ENCODE assay signal across 11 cellular contexts in the genomic region with DNA sequence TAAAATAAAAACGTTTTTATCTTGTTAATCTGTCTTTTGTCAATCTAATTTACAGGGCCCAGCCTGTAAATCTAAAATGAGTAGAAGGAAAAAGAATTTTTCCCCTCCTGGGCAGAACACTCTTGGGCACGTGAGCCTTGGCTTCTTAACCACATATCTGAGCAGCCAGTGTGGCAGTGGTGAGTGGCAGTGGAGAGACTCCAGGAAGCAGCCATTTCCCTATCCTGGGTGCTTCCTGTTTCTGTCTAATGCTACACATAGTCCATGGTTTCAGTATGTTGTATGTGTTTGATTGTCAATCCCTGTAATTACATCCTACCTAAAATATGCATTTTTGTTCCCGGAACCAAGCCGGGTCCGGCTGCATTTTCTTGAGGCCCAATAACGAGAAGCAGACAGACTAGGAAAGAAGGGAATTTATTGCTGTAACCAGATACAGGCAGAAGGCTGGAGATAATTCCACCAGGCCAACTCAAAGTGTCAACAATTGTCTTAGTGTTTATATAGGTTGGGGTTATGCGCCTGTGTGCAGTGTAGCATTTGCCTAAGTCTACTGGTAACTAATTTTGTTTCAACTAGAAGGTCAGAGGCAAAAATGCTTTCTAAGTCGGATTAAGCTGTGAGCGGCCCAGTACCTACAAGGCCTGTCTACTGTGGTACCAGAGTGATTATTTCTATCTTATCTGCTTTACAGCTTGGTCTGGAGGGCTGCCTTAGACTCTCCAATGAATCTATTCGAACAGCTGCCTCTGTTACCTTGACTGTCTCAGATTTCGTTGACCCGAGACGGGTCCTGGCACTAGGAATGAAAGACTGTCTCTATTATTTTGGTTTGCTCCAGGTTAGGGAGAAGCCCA.
A peak's percentile ranks its signal among the peaks of the same experiment; 100 is the strongest.
DNase-seq lines count a peak whose midpoint lies in the region; ATAC-seq and TF ChIP-seq lines count a peak whose summit lies in the region.
"Had no signal": no experiment of that assay in that cellular context is flagged by ENCODE, and none has a peak within 500 bp of the region (broad histone marks: within the 10 kb centered on the region; RNA-seq: fewer than 3 reads in every experiment).

No MANE protein-coding gene starts in this region.

- H3K27ac Mint-ChIP-seq in T-cell (peak overlapping the region; percentile 71 to 79), immature natural killer cell (peak overlapping the region; percentile 61 to 95 (median 86)), HFFc6 (no peak overlapping the region)

- H3K9me3 Mint-ChIP-seq in T-cell (peaks cover 0 to 12% (median 4%) of the 10 kb centered on the region in 3 donors), immature natural killer cell (peaks cover 0 to 3% (median 0%) of the 10 kb centered on the region in 6 donors), HFFc6 (no peaks in the 10 kb centered on the region)

- intact Hi-C loops in Right ventricle myocardium superior (cut with DNase I) = no loop called here

- H3K27ac ChIP-seq in right atrium auricular region = no peak overlapping the region

- POLR2A ChIA-PET in T-cell (lab: Charles Lee) = no interaction called here

- no peaks in the 10 kb centered on the region for H3K9me3 ChIP-seq in right atrium auricular region
- H3K9me3 ChIP-seq: gastrocnemius medialis had no signal

- no peaks in the 10 kb centered on the region for H3K27me3 Mint-ChIP-seq in T-cell
- peaks cover 4 to 6% (median 5%) of the 10 kb centered on the region in 3 donors for H3K27me3 Mint-ChIP-seq in immature natural killer cell (ENCODE audit: low read depth in 3 of 3)
- peaks cover 5% of the 10 kb centered on the region for H3K27me3 Mint-ChIP-seq in HFFc6 (ENCODE audit: insufficient read depth)

- peaks cover 12% of the 10 kb centered on the region for H3K36me3 Mint-ChIP-seq in T-cell
- peaks cover 9 to 21% (median 18%) of the 10 kb centered on the region in 3 donors for H3K36me3 Mint-ChIP-seq in immature natural killer cell
- H3K36me3 Mint-ChIP-seq in HFFc6 (ENCODE audit: low read depth) = no peaks in the 10 kb centered on the region

- ATAC-seq in Right ventricle myocardium superior (ENCODE audit: poor library complexity) (peak; percentile 70), T-cell (replicated peaks in 1 of 4) (no peak), GM18519 (IDR thresholded peaks at IDR 0.05; ENCODE audit: low FRiP score, unreplicated experiment) (no peak), HG02623 (IDR thresholded peaks at IDR 0.05; ENCODE audit: unreplicated experiment) (no peak)
- ATAC-seq: gastrocnemius medialis had no signal

- H3K4me1 ChIP-seq in right atrium auricular region = peaks cover 0 to 11% of the 10 kb centered on the region in 2 donors

- TF ChIP-seq CTCF in right atrium auricular region (IDR thresholded peaks at IDR 0.05) (no peak), HFFc6 (IDR thresholded peaks at IDR 0.05) (no peak)

- CTCF ChIA-PET in T-cell (lab: Charles Lee) = interaction anchor here in 1 of 2 donors (1.4 kb wide), 1 partner anchor 13 kb away, joined by 4 read pairs; no protein-coding TSS in a partner anchor

- H3K4me3 Mint-ChIP-seq in T-cell = no peak overlapping the region
- H3K4me3 Mint-ChIP-seq in immature natural killer cell = peak overlapping the region in 4 of 5 donors; percentile 6 to 64 (median 42)
- H3K4me3 Mint-ChIP-seq in HFFc6 = no peak overlapping the region

- DNase-seq in Right ventricle myocardium superior (peak; percentile 47), right atrium auricular region (ENCODE audit: low spot score) (no peak), T-cell (peak in 1 of 34 experiments; percentile 26), immature natural killer cell (peak in 2 of 3 donors; percentile 22 to 34), NCI-H2227 treated with DMSO at 0.1 percent for 48 hours (lab: John Stamatoyannopoulos, UW) (no peak), HFFc6 (no peak)
- DNase-seq: activated CD4-positive, alpha-beta T cell treated with anti-CD3 and anti-CD28 coated beads for 4 hours; NCI-H2081 had no signal

- H3K36me3 ChIP-seq in right atrium auricular region = no peaks in the 10 kb centered on the region
- H3K36me3 ChIP-seq: gastrocnemius medialis had no signal

- peaks cover 47 to 60% (median 50%) of the 10 kb centered on the region in 3 donors for H3K4me1 Mint-ChIP-seq in T-cell
- H3K4me1 Mint-ChIP-seq in immature natural killer cell = peaks cover 52 to 69% of the 10 kb centered on the region in 2 donors
- peaks cover 7% of the 10 kb centered on the region for H3K4me1 Mint-ChIP-seq in HFFc6 (ENCODE audit: low read depth)

- no peaks in the 10 kb centered on the region for H3K27me3 ChIP-seq in right atrium auricular region
- H3K27me3 ChIP-seq: gastrocnemius medialis had no signal

- no peak overlapping the region for H3K4me3 ChIP-seq in right atrium auricular region
- H3K4me3 ChIP-seq: gastrocnemius medialis had no signal

Comparison
In these comparisons a context has a peak if more than half of its experiments do, and no peak if none do; other contexts are left out.
1. DNase-seq: peak in Right ventricle myocardium superior (single experiment) and immature natural killer cell (2 of 3); none in right atrium auricular region (single experiment), NCI-H2227 treated with DMSO at 0.1 percent for 48 hours (single experiment) and HFFc6 (single experiment).
2. H3K4me3 Mint-ChIP-seq: peak in immature natural killer cell (4 of 5); none in T-cell (0 of 3) and HFFc6 (single experiment).